Comparison of ENCODE assay signal across 1 cellular context in genomic region chr1:7961199-7962010, GRCh38.
A peak's percentile ranks its signal among the peaks of the same experiment; 100 is the strongest.
TF ChIP-seq lines count a peak whose summit lies in the region.

Gene PARK7 (plus strand): TSS chr1:7961711. CDS start chr1:7962786, 1,075 bp downstream.

TF ChIP-seq in K562, 482 proteins besides CTCF, POLR2A, EP300 and RAD21 (continued from another document and continues in another):
- TF ChIP-seq NR0B1 (IDR thresholded peaks at IDR 0.05; ENCODE audit: partially characterized antibody): no peak
- TF ChIP-seq HMGXB4 (CRISPR knock-in tag; IDR thresholded peaks at IDR 0.05): peak; percentile 88; the same call in 1 of the 2 replicates
- TF ChIP-seq ZNF764 (CRISPR knock-in tag; IDR thresholded peaks at IDR 0.05; ENCODE audit: low read depth): no peak
- no peak for TF ChIP-seq TFAM (CRISPR knock-in tag; conservative IDR thresholded peaks at IDR 0.05)
- TF ChIP-seq ZNF140 (CRISPR knock-in tag; IDR thresholded peaks at IDR 0.05): no peak
- TF ChIP-seq PCBP1 (IDR thresholded peaks at IDR 0.05; ENCODE audit: low read depth, low read length, poor library complexity, severe bottlenecking): peak; percentile 97
- peak; percentile 98 for TF ChIP-seq RBFOX2 (IDR thresholded peaks at IDR 0.05; ENCODE audit: low read depth, low read length)
- no peak; the same call in none of the 2 replicates for TF ChIP-seq ZKSCAN1 (IDR thresholded peaks at IDR 0.05; ENCODE audit: low read depth, low read length)
- no peak for TF ChIP-seq MCM3 (IDR thresholded peaks at IDR 0.05)
- TF ChIP-seq LARP7 (IDR thresholded peaks at IDR 0.05): no peak
- no peak for TF ChIP-seq KDM1A (IDR thresholded peaks at IDR 0.05)
- TF ChIP-seq BDP1 (IDR thresholded peaks at IDR 0.05; ENCODE audit: insufficient read depth, insufficient read length): no peak
- peak; percentile 46; the same call in 1 of the 2 replicates for TF ChIP-seq ZNF695 (CRISPR knock-in tag; IDR thresholded peaks at IDR 0.05)
- TF ChIP-seq ZNF584 (CRISPR knock-in tag; IDR thresholded peaks at IDR 0.05; ENCODE audit: low read depth): 0 out of 2 replicates have a peak, but pooled peaks have one; percentile 43
- TF ChIP-seq NFIX (CRISPR knock-in tag; IDR thresholded peaks at IDR 0.05; ENCODE audit: low read depth): no peak
- 0 out of 2 replicates have a peak, but pooled peaks have one; percentile 24 for TF ChIP-seq ZNF592 (IDR thresholded peaks at IDR 0.05)
- TF ChIP-seq ZNF395 (CRISPR knock-in tag; IDR thresholded peaks at IDR 0.05): no peak
- TF ChIP-seq UBTF (IDR thresholded peaks at IDR 0.05; ENCODE audit: borderline replicate concordance in 1 of 2, low read depth in 2 of 2, low read length in 2 of 2): peak in 1 of 2 experiments; percentile 73; a peak in 2 of 4 replicates
- no peak for TF ChIP-seq CHCHD3 (CRISPR knock-in tag; IDR thresholded peaks at IDR 0.05)
- no peak for TF ChIP-seq NFE2L1 (tag; IDR thresholded peaks at IDR 0.05; ENCODE audit: borderline replicate concordance, low read depth)
- no peak for TF ChIP-seq ZNF277 (CRISPR knock-in tag; IDR thresholded peaks at IDR 0.05; ENCODE audit: borderline replicate concordance)
- TF ChIP-seq HDAC8 (tag; IDR thresholded peaks at IDR 0.05): no peak
- TF ChIP-seq NFE2 (IDR thresholded peaks at IDR 0.05; ENCODE audit: low read depth): peak; percentile 78
- TF ChIP-seq CBFA2T2 (conservative IDR thresholded peaks at IDR 0.05): no peak
- TF ChIP-seq TRIM28 (IDR thresholded peaks at IDR 0.05): peak; percentile 68; the same call in 1 of the 2 replicates
- TF ChIP-seq HOXB6 (CRISPR knock-in tag; IDR thresholded peaks at IDR 0.05; ENCODE audit: borderline replicate concordance): no peak
- no peak for TF ChIP-seq MECOM (CRISPR knock-in tag; IDR thresholded peaks at IDR 0.05)
- TF ChIP-seq SMARCA5 (IDR thresholded peaks at IDR 0.05): no peak
- TF ChIP-seq ZNF644 (tag; IDR thresholded peaks at IDR 0.05; ENCODE audit: low read depth): no peak; the same call in 1 of the 2 replicates
- no peak for TF ChIP-seq ZNF707 (CRISPR knock-in tag; conservative IDR thresholded peaks at IDR 0.05)
- no peak for TF ChIP-seq SNAPC5 (CRISPR knock-in tag; IDR thresholded peaks at IDR 0.05)
- no peak for TF ChIP-seq ZNF75A (CRISPR knock-in tag; IDR thresholded peaks at IDR 0.05)
- no peak for TF ChIP-seq SNRNP70 (optimal IDR thresholded peaks at IDR 0.05; ENCODE audit: low read depth, low read length)
- no peak for TF ChIP-seq ZNF518B (CRISPR knock-in tag; IDR thresholded peaks at IDR 0.05)
- peak; percentile 65 to 75 for TF ChIP-seq TBL1XR1 (IDR thresholded peaks at IDR 0.05; ENCODE audit: low read length in 2 of 2)
- TF ChIP-seq TBP (optimal IDR thresholded peaks at IDR 0.05; ENCODE audit: low read depth, low read length): peak; percentile 98
- TF ChIP-seq USF1 (CRISPR knock-in tag; IDR thresholded peaks at IDR 0.05): no peak; the same call in 1 of the 2 replicates
- TF ChIP-seq ASH1L (IDR thresholded peaks at IDR 0.05; ENCODE audit: borderline replicate concordance, low read depth, partially characterized antibody): peak; percentile 72
- no peak for TF ChIP-seq ZNF165 (CRISPR knock-in tag; IDR thresholded peaks at IDR 0.05; ENCODE audit: borderline replicate concordance)
- no peak for TF ChIP-seq ZNF778 (CRISPR knock-in tag; IDR thresholded peaks at IDR 0.05)
- peak; percentile 62 for TF ChIP-seq NFIC (IDR thresholded peaks at IDR 0.05)
- no peak for TF ChIP-seq ZNF217 (CRISPR knock-in tag; IDR thresholded peaks at IDR 0.05)
- no peak for TF ChIP-seq ZFPM2 (CRISPR knock-in tag; IDR thresholded peaks at IDR 0.05)
- TF ChIP-seq ARID2 (IDR thresholded peaks at IDR 0.05): no peak
- TF ChIP-seq HSF4 (CRISPR knock-in tag; IDR thresholded peaks at IDR 0.05; ENCODE audit: borderline replicate concordance): no peak
- TF ChIP-seq RBM14 (IDR thresholded peaks at IDR 0.05; ENCODE audit: borderline replicate concordance, insufficient read depth, low read depth, low read length): 0 out of 2 replicates have a peak, but pooled peaks have one; percentile 32
- TF ChIP-seq SMAD3 (CRISPR knock-in tag; conservative IDR thresholded peaks at IDR 0.05): peak; percentile 34; the same call in 1 of the 2 replicates
- 0 out of 2 replicates have a peak, but pooled peaks have one; percentile 63 for TF ChIP-seq BRD4 (IDR thresholded peaks at IDR 0.05)
- TF ChIP-seq ARID3B (CRISPR knock-in tag; IDR thresholded peaks at IDR 0.05; ENCODE audit: borderline replicate concordance): 0 out of 2 replicates have a peak, but pooled peaks have one; percentile 36
- peak; percentile 99 for TF ChIP-seq KDM5B (IDR thresholded peaks at IDR 0.05; ENCODE audit: insufficient replicate concordance, low read depth, low read length)
